ENCODE assay signal across 39 cellular contexts in the genomic region with DNA sequence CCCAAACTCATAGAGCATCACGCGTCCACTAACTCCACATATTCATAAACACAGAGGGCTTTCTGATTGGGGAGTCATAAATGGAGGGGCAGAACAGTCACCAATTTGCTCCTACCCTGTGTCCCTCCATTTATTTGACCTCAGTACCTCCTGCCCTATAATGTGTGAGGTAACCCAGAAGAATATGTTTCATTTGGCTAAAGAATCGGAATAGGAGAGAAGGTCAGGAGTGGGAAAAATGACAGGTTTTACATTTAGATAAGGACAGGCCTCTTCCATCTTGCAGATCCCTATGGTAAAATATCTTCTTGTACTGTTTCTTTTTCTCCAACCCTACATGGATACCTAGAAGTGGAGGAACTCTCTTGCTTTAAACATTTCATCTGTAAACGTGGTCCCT.
"Had no signal": no experiment of that assay in that cellular context is flagged by ENCODE, and none has a peak within 500 bp of the region (broad histone marks: within the 10 kb centered on the region; RNA-seq: fewer than 3 reads in every experiment).

No MANE protein-coding gene starts in this region.

- H3K27ac ChIP-seq: adrenal gland, ascending aorta, brain microvascular endothelial cell, breast epithelium, cardiac muscle cell had no signal

- H3K36me3 Mint-ChIP-seq: activated naive CD4-positive, alpha-beta T cell treated with anti-CD3 and anti-CD28 coated beads, Interleukin-2, amount 10 ng/mL, durations not matched to agents 7 days and 5 days; activated naive CD4-positive, alpha-beta T cell treated with anti-CD3 and anti-CD28 coated beads, Interleukin-2, amount 50 U/mL, for 24 hours; activated naive CD4-positive, alpha-beta T cell treated with anti-CD3 and anti-CD28 coated beads, Interleukin-2, amount 50 U/mL, for 72 hours; activated naive CD8-positive, alpha-beta T cell; activated naive CD8-positive, alpha-beta T cell treated with anti-CD3 and anti-CD28 coated beads for 36 hours; activated naive CD8-positive, alpha-beta T cell treated with anti-CD3 and anti-CD28 coated beads, Interleukin-2, amount 10 ng/mL, durations not matched to agents 7 days and 5 days; brain had no signal

- H3K27me3 ChIP-seq: adrenal gland, ascending aorta, brain microvascular endothelial cell, breast epithelium, cardiac muscle cell had no signal

- FAIRE-seq: astrocyte, bronchial epithelial cell had no signal

- H3K4me3 Mint-ChIP-seq: activated naive CD4-positive, alpha-beta T cell treated with anti-CD3 and anti-CD28 coated beads for 36 hours; activated naive CD4-positive, alpha-beta T cell treated with anti-CD3 and anti-CD28 coated beads, Interleukin-2, amount 10 ng/mL, durations not matched to agents 7 days and 5 days; activated naive CD4-positive, alpha-beta T cell treated with anti-CD3 and anti-CD28 coated beads, Interleukin-2, amount 50 U/mL, for 24 hours; activated naive CD8-positive, alpha-beta T cell; activated naive CD8-positive, alpha-beta T cell treated with anti-CD3 and anti-CD28 coated beads for 36 hours; activated naive CD8-positive, alpha-beta T cell treated with anti-CD3 and anti-CD28 coated beads, Interleukin-2, amount 10 ng/mL, durations not matched to agents 7 days and 5 days; activated naive CD8-positive, alpha-beta T cell treated with anti-CD3 and anti-CD28 coated beads, Interleukin-2, amount 50 U/mL, for 24 hours; activated T-cell treated with anti-CD3 and anti-CD28 coated beads, Interleukin-2, amount 50 U/mL, for 24 hours; activated T-cell treated with anti-CD3 and anti-CD28 coated beads, Interleukin-2, amount 50 U/mL, for 4 hours; activated T-cell treated with anti-CD3 and anti-CD28 coated beads, Interleukin-2, amount 50 U/mL, for 72 hours; activated T-helper 1 cell treated with anti-CD3 and anti-CD28 coated beads, Interleukin-12 subunit alpha, Interleukin-12 subunit beta, Interleukin-2, Interleukin-4 antibody, amounts not matched to agents 30 ng/mL and 10 ng/mL and 1 ng/mL, durations not matched to agents 14 hours and 24 hours and 36 hours; activated T-helper 17 cell treated with anti-CD3 and anti-CD28 coated beads, Interleukin-2, amount 50 U/mL, for 72 hours; brain; central memory CD8-positive, alpha-beta T cell had no signal

- H3K4me1 Mint-ChIP-seq: activated naive CD4-positive, alpha-beta T cell treated with anti-CD3 and anti-CD28 coated beads, Interleukin-2, amount 10 ng/mL, durations not matched to agents 7 days and 5 days; activated naive CD4-positive, alpha-beta T cell treated with anti-CD3 and anti-CD28 coated beads, Interleukin-2, amount 50 U/mL, for 24 hours; activated naive CD8-positive, alpha-beta T cell treated with anti-CD3 and anti-CD28 coated beads for 36 hours; activated naive CD8-positive, alpha-beta T cell treated with anti-CD3 and anti-CD28 coated beads, Interleukin-2, amount 10 ng/mL, durations not matched to agents 7 days and 5 days; activated naive CD8-positive, alpha-beta T cell treated with anti-CD3 and anti-CD28 coated beads, Interleukin-2, amount 50 U/mL, for 24 hours; activated T-helper 17 cell treated with anti-CD3 and anti-CD28 coated beads, Interleukin-2, amount 50 U/mL, for 72 hours; central memory CD8-positive, alpha-beta T cell had no signal

- H3K9me3 ChIP-seq: adrenal gland, ascending aorta, breast epithelium had no signal

- DNase-seq: activated effector memory CD4-positive, alpha-beta T cell treated with anti-CD3 and anti-CD28 coated beads, Interleukin-2, amount 50 U/mL, for 16 hours; activated effector memory CD4-positive, alpha-beta T cell treated with Interleukin-2 at 50 U/mL for 16 hours; activated gamma-delta T cell; activated gamma-delta T cell treated with Interleukin-2 at 50 U/mL for 16 hours; activated naive CD4-positive, alpha-beta T cell; activated naive CD4-positive, alpha-beta T cell treated with anti-CD3 and anti-CD28 coated beads for 36 hours; activated naive CD4-positive, alpha-beta T cell treated with anti-CD3 and anti-CD28 coated beads, Interleukin-2, amount 10 ng/mL, durations not matched to agents 7 days and 5 days; activated naive CD4-positive, alpha-beta T cell treated with anti-CD3 and anti-CD28 coated beads, Interleukin-2, amount 50 U/mL, for 16 hours; activated naive CD4-positive, alpha-beta T cell treated with Interleukin-2 at 50 U/mL for 16 hours; activated naive CD8-positive, alpha-beta T cell treated with anti-CD3 and anti-CD28 coated beads for 36 hours; activated naive CD8-positive, alpha-beta T cell treated with anti-CD3 and anti-CD28 coated beads, Interleukin-2, amount 10 ng/mL, durations not matched to agents 7 days and 5 days; activated naive CD8-positive, alpha-beta T cell treated with anti-CD3 and anti-CD28 coated beads, Interleukin-2, amount 50 U/mL, for 24 hours; activated T-cell treated with anti-CD3 and anti-CD28 coated beads for 4 hours; activated T-cell treated with anti-CD3 and anti-CD28 coated beads, Interleukin-2, amount 50 U/mL, for 1 hour; activated T-cell treated with anti-CD3 and anti-CD28 coated beads, Interleukin-2, amount 50 U/mL, for 24 hours; activated T-cell treated with anti-CD3 and anti-CD28 coated beads, Interleukin-2, amount 50 U/mL, for 4 hours; activated T-cell treated with anti-CD3 and anti-CD28 coated beads, Interleukin-2, amount 50 U/mL, for 48 hours; activated T-cell treated with anti-CD3 and anti-CD28 coated beads, Interleukin-2, amount 50 U/mL, for 72 hours; adrenal gland; amniotic stem cell; amygdala; anterior cingulate cortex; aorta; brain microvascular endothelial cell; central memory CD4-positive, alpha-beta T cell; cerebellar nuclear complex had no signal

- H3K27ac Mint-ChIP-seq: activated naive CD4-positive, alpha-beta T cell treated with anti-CD3 and anti-CD28 coated beads for 36 hours; activated naive CD4-positive, alpha-beta T cell treated with anti-CD3 and anti-CD28 coated beads, Interleukin-2, amount 10 ng/mL, durations not matched to agents 7 days and 5 days; activated naive CD4-positive, alpha-beta T cell treated with anti-CD3 and anti-CD28 coated beads, Interleukin-2, amount 50 U/mL, for 24 hours; activated naive CD4-positive, alpha-beta T cell treated with anti-CD3 and anti-CD28 coated beads, Interleukin-2, amount 50 U/mL, for 72 hours; activated naive CD8-positive, alpha-beta T cell; activated naive CD8-positive, alpha-beta T cell treated with anti-CD3 and anti-CD28 coated beads for 36 hours; activated naive CD8-positive, alpha-beta T cell treated with anti-CD3 and anti-CD28 coated beads, Interleukin-2, amount 10 ng/mL, durations not matched to agents 7 days and 5 days; activated naive CD8-positive, alpha-beta T cell treated with anti-CD3 and anti-CD28 coated beads, Interleukin-2, amount 50 U/mL, for 24 hours; activated T-cell treated with anti-CD3 and anti-CD28 coated beads, Interleukin-2, amount 50 U/mL, for 24 hours; activated T-cell treated with anti-CD3 and anti-CD28 coated beads, Interleukin-2, amount 50 U/mL, for 72 hours; activated T-helper 1 cell treated with anti-CD3 and anti-CD28 coated beads, Interleukin-12 subunit alpha, Interleukin-12 subunit beta, Interleukin-2, Interleukin-4 antibody, amounts not matched to agents 30 ng/mL and 10 ng/mL and 1 ng/mL, durations not matched to agents 14 hours and 24 hours and 36 hours; activated T-helper 17 cell treated with anti-CD3 and anti-CD28 coated beads, Interleukin-2, amount 50 U/mL, for 72 hours; activated T-helper 2 cell treated with anti-CD3 and anti-CD28 coated beads, Interferon-gamma antibody, Interleukin-2, Interleukin-4, amounts not matched to agents 10 μg/mL and 5 μg/mL and 100 μg/mL, durations not matched to agents 14 hours and 24 hours and 36 hours; brain had no signal

- ATAC-seq: activated naive CD4-positive, alpha-beta T cell treated with anti-CD3 and anti-CD28 coated beads, Interleukin-2, amount 50 U/mL, for 72 hours; activated naive CD8-positive, alpha-beta T cell treated with anti-CD3 and anti-CD28 coated beads, Interleukin-2, amount 50 U/mL, for 24 hours; activated T-cell treated with anti-CD3 and anti-CD28 coated beads, Interleukin-2, amount 50 U/mL, for 4 hours; activated T-cell treated with anti-CD3 and anti-CD28 coated beads, Interleukin-2, amount 50 U/mL, for 72 hours; activated T-helper 17 cell treated with anti-CD3 and anti-CD28 coated beads, Interleukin-2, amount 50 U/mL, for 72 hours had no signal

- H3K36me3 ChIP-seq: adrenal gland, ascending aorta, brain microvascular endothelial cell, breast epithelium, cardiac muscle cell had no signal

- H3K9me3 Mint-ChIP-seq: activated naive CD4-positive, alpha-beta T cell treated with anti-CD3 and anti-CD28 coated beads for 36 hours; activated naive CD4-positive, alpha-beta T cell treated with anti-CD3 and anti-CD28 coated beads, Interleukin-2, amount 50 U/mL, for 24 hours; activated naive CD8-positive, alpha-beta T cell treated with anti-CD3 and anti-CD28 coated beads, Interleukin-2, amount 50 U/mL, for 24 hours; activated T-helper 1 cell treated with anti-CD3 and anti-CD28 coated beads, Interleukin-12 subunit alpha, Interleukin-12 subunit beta, Interleukin-2, Interleukin-4 antibody, amounts not matched to agents 30 ng/mL and 10 ng/mL and 1 ng/mL, durations not matched to agents 14 hours and 24 hours and 36 hours; activated T-helper 17 cell treated with anti-CD3 and anti-CD28 coated beads, Interleukin-2, amount 50 U/mL, for 72 hours; brain had no signal

- H3K4me1 ChIP-seq: ascending aorta, breast epithelium had no signal

- H3K4me3 ChIP-seq: adrenal gland, ascending aorta, breast epithelium, cardiac muscle cell had no signal

- H3K27me3 Mint-ChIP-seq: activated naive CD4-positive, alpha-beta T cell treated with anti-CD3 and anti-CD28 coated beads, Interleukin-2, amount 10 ng/mL, durations not matched to agents 7 days and 5 days; activated naive CD4-positive, alpha-beta T cell treated with anti-CD3 and anti-CD28 coated beads, Interleukin-2, amount 50 U/mL, for 24 hours; activated naive CD8-positive, alpha-beta T cell; activated naive CD8-positive, alpha-beta T cell treated with anti-CD3 and anti-CD28 coated beads for 36 hours; activated naive CD8-positive, alpha-beta T cell treated with anti-CD3 and anti-CD28 coated beads, Interleukin-2, amount 10 ng/mL, durations not matched to agents 7 days and 5 days; activated T-cell treated with anti-CD3 and anti-CD28 coated beads, Interleukin-2, amount 50 U/mL, for 24 hours; activated T-helper 17 cell treated with anti-CD3 and anti-CD28 coated beads, Interleukin-2, amount 50 U/mL, for 72 hours; brain; central memory CD8-positive, alpha-beta T cell had no signal
